ENCODE assay signal across 11 cellular contexts in the genomic region with DNA sequence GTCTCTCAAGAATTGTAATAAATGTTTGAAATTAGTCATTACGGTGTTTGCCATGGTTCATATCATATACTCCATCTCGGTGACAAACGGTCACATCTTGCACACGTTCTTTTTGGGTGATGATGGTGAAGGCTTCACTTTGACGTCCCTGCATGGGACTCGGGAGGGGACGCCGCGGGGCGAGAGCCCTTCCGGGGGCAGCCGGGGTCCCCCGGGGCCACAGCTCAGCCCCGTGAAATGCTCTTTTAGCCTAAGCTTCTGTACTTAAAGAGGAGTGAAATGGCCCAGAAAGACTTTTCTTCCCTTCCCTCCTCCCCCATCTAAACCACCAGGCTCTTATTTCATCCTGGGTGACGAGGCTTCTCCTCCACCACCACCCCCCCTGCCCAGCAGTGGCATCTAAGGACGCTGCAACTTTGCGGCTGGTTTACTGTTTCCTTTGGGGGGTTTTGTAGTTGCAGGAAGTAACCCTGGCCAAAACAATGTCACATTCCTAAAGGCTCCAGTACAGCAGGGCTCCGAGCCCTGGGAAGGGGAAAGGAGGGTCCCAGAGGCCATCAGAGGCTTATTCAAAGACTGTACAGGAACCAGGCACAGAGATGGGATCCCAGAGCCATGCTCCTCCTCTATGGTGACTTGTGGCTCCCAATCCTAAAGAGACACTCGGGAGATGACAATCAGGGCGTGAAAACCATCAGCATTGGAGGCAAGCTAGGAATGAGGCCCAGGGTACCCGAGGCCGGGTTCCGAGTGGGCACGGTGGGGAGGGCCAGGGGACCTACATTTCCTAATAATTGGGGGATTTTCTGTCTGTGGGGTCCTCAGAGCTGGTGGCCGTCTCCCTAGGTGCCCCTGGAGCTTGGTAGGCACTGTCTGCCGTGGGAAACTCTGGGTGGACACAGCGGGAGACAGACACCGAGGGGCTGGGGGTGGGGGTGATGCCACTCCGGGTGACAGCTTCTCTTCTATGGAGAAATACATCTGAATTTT.
A peak's percentile ranks its signal among the peaks of the same experiment; 100 is the strongest.
DNase-seq lines count a peak whose midpoint lies in the region; ATAC-seq and TF ChIP-seq lines count a peak whose summit lies in the region.
"Had no signal": no experiment of that assay in that cellular context is flagged by ENCODE, and none has a peak within 500 bp of the region (broad histone marks: within the 10 kb centered on the region; RNA-seq: fewer than 3 reads in every experiment).

No MANE protein-coding gene starts in this region.

- H3K4me2 ChIP-seq in SK-N-SH (no peak overlapping the region), osteoblast (ENCODE audit: insufficient read depth, low read length) (peak overlapping the region; percentile 72)
- H3K4me2 ChIP-seq: A549 had no signal

- H3K4me1 ChIP-seq in SK-N-SH (ENCODE audit: control insufficient read depth in 1 of 2, insufficient read depth in 2 of 2, low read depth in 1 of 2, low read length in 1 of 2), result peaks cover 0 to 17% of the 10 kb centered on the region in 2 experiments; a peak in 1 of 4 replicates
- H3K4me1 ChIP-seq in osteoblast (ENCODE audit: insufficient read depth, low read length), result peaks cover 18% of the 10 kb centered on the region
- no peaks in the 10 kb centered on the region for H3K4me1 ChIP-seq in upper lobe of right lung
- H3K4me1 ChIP-seq: A549, lower lobe of right lung had no signal

- TF ChIP-seq EP300 in SK-N-SH (IDR thresholded peaks at IDR 0.05; ENCODE audit: borderline replicate concordance in 1 of 2, low read depth in 1 of 2, low read length in 1 of 2), result no peak

- CTCF ChIA-PET in SK-N-SH (lab: Yijun Ruan, JAX), result interaction anchor here (0.7 to 3.3 kb wide), 10 partner anchors 9 to 367 kb away, joined by 3 to 10 read pairs (median 6); no protein-coding TSS in a partner anchor

- H3K9me3 ChIP-seq in SK-N-SH (no peaks in the 10 kb centered on the region), osteoblast (ENCODE audit: low read depth, low read length) (no peaks in the 10 kb centered on the region), upper lobe of right lung (no peaks in the 10 kb centered on the region)
- H3K9me3 ChIP-seq: lower lobe of right lung had no signal

- intact Hi-C loops in upper lobe of right lung (cut with DNase I), result no loop called here

- H3F3A ChIP-seq in SK-N-SH (replicated peaks; ENCODE audit: insufficient read depth), result no peaks in the 10 kb centered on the region

- TF ChIP-seq CTCF in SK-N-SH (IDR thresholded peaks at IDR 0.05) (no peak), osteoblast (IDR thresholded peaks at IDR 0.05; ENCODE audit: extremely low read depth, low read depth, low read length) (no peak), upper lobe of right lung (IDR thresholded peaks at IDR 0.05) (no peak)

- DNase-seq in SK-N-SH, result no peak
- DNase-seq in activated naive CD4-positive, alpha-beta T cell treated with Interleukin-2 at 50 U/mL for 16 hours, result peak; percentile 64
- DNase-seq in osteoblast (ENCODE audit: insufficient read length, low spot score, missing footprints), result peak; percentile 78
- DNase-seq in upper lobe of right lung, result peak; percentile 13
- DNase-seq in cerebellar cortex (ENCODE audit: low spot score), result no peak
- no peak for DNase-seq in AG20443 (ENCODE audit: low spot score)
- DNase-seq: lower lobe of right lung, NCI-H1930 had no signal

- H4K20me1 ChIP-seq in SK-N-SH (ENCODE audit: insufficient read depth) (no peaks in the 10 kb centered on the region), osteoblast (ENCODE audit: insufficient read depth, low read length) (no peaks in the 10 kb centered on the region)

- no peak overlapping the region for H2AFZ ChIP-seq in SK-N-SH (ENCODE audit: low read depth)
- H2AFZ ChIP-seq in osteoblast (ENCODE audit: low read length), result peak overlapping the region; percentile 44

- ATAC-seq in SK-N-SH treated with all-trans-retinoic acid at 6 μM for 48 hours (peak; percentile 21; the same call in 1 of the 3 replicates), upper lobe of right lung (no peak), HG03521 (IDR thresholded peaks at IDR 0.05; ENCODE audit: unreplicated experiment) (no peak)

- 47% methylated on average over 24 of the region's 29 CpGs for WGBS in SK-N-SH (ENCODE audit: low lambda C conversion rate)

- H3K36me3 ChIP-seq in SK-N-SH (replicated peaks in 1 of 2; ENCODE audit: control insufficient read depth in 1 of 2, insufficient read depth in 2 of 2, low read length in 1 of 2) (no peaks in the 10 kb centered on the region), osteoblast (ENCODE audit: insufficient read depth, low read length) (no peaks in the 10 kb centered on the region), upper lobe of right lung (no peaks in the 10 kb centered on the region)
- H3K36me3 ChIP-seq: lower lobe of right lung had no signal

- no peak overlapping the region for H3K9ac ChIP-seq in SK-N-SH

- H3K27ac ChIP-seq in SK-N-SH (ENCODE audit: low read depth in 2 of 2, low read length in 1 of 2) (no peak overlapping the region), osteoblast (ENCODE audit: low read depth, low read length) (no peak overlapping the region), upper lobe of right lung (no peak overlapping the region)
- H3K27ac ChIP-seq: A549, lower lobe of right lung had no signal

- no peak overlapping the region for H3K4me3 ChIP-seq in SK-N-SH (ENCODE audit: low read depth in 2 of 2, low read length in 1 of 2)
- H3K4me3 ChIP-seq in osteoblast (ENCODE audit: insufficient read depth, low read length), result peak overlapping the region; percentile 43
- no peak overlapping the region for H3K4me3 ChIP-seq in upper lobe of right lung
- H3K4me3 ChIP-seq: A549, lower lobe of right lung had no signal

- no peaks in the 10 kb centered on the region for H3K9me2 ChIP-seq in SK-N-SH

- H3K79me2 ChIP-seq in SK-N-SH (ENCODE audit: insufficient read depth), result no peaks in the 10 kb centered on the region
- no peaks in the 10 kb centered on the region for H3K79me2 ChIP-seq in osteoblast (ENCODE audit: insufficient read depth, low read length)

- no peak for TF ChIP-seq RAD21 in SK-N-SH (IDR thresholded peaks at IDR 0.05; ENCODE audit: low read length)

- 0 out of 2 replicates have a peak, but pooled peaks cover 8% of the 10 kb centered on the region for H3K27me3 ChIP-seq in SK-N-SH (ENCODE audit: insufficient read depth)
- peaks cover 30% of the 10 kb centered on the region for H3K27me3 ChIP-seq in osteoblast (ENCODE audit: insufficient read depth, low read length)
- H3K27me3 ChIP-seq in upper lobe of right lung, result peaks cover 11% of the 10 kb centered on the region

- POLR2A ChIA-PET in SK-N-SH (lab: Yijun Ruan, JAX), result no interaction called here

TF ChIP-seq in SK-N-SH treated with all-trans-retinoic acid at 6 μM for 48 hours, 23 proteins besides CTCF, POLR2A, EP300 and RAD21:
- no peak for TF ChIP-seq TOX (CRISPR knock-in tag; IDR thresholded peaks at IDR 0.05; ENCODE audit: borderline replicate concordance)

TF ChIP-seq in SK-N-SH, 30 proteins besides CTCF, POLR2A, EP300 and RAD21:
- TF ChIP-seq, protein P1, sequence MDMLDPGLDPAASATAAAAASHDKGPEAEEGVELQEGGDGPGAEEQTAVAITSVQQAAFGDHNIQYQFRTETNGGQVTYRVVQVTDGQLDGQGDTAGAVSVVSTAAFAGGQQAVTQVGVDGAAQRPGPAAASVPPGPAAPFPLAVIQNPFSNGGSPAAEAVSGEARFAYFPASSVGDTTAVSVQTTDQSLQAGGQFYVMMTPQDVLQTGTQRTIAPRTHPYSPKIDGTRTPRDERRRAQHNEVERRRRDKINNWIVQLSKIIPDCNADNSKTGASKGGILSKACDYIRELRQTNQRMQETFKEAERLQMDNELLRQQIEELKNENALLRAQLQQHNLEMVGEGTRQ (IDR thresholded peaks at IDR 0.05; ENCODE audit: borderline replicate concordance, low read depth, low read length), result no peak
- TF ChIP-seq JUND (IDR thresholded peaks at IDR 0.05), result no peak
- no peak for TF ChIP-seq RFX5 (IDR thresholded peaks at IDR 0.05; ENCODE audit: low read length)
- no peak for TF ChIP-seq SIN3A (IDR thresholded peaks at IDR 0.05; ENCODE audit: borderline replicate concordance, low read depth, low read length)
- TF ChIP-seq RXRA (IDR thresholded peaks at IDR 0.05; ENCODE audit: borderline replicate concordance, low read depth), result no peak
- TF ChIP-seq NFIC (IDR thresholded peaks at IDR 0.05; ENCODE audit: borderline replicate concordance), result no peak
- TF ChIP-seq RCOR1 (IDR thresholded peaks at IDR 0.05; ENCODE audit: low read length), result no peak
- TF ChIP-seq MEF2A (IDR thresholded peaks at IDR 0.05; ENCODE audit: borderline replicate concordance, low read depth), result no peak
- TF ChIP-seq FOSL2 (IDR thresholded peaks at IDR 0.05; ENCODE audit: borderline replicate concordance, low read depth), result no peak
- TF ChIP-seq, protein P2, sequence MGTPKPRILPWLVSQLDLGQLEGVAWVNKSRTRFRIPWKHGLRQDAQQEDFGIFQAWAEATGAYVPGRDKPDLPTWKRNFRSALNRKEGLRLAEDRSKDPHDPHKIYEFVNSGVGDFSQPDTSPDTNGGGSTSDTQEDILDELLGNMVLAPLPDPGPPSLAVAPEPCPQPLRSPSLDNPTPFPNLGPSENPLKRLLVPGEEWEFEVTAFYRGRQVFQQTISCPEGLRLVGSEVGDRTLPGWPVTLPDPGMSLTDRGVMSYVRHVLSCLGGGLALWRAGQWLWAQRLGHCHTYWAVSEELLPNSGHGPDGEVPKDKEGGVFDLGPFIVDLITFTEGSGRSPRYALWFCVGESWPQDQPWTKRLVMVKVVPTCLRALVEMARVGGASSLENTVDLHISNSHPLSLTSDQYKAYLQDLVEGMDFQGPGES (IDR thresholded peaks at IDR 0.05; ENCODE audit: low read depth, low read length), result no peak
- TF ChIP-seq SMC3 (IDR thresholded peaks at IDR 0.05; ENCODE audit: low read depth, low read length), result no peak
- TF ChIP-seq CHD2 (IDR thresholded peaks at IDR 0.05; ENCODE audit: low read length, partially characterized antibody), result no peak

Comparison
In these comparisons a context has a peak if more than half of its experiments do, and no peak if none do; other contexts are left out.
1. DNase-seq: peak in activated naive CD4-positive, alpha-beta T cell treated with Interleukin-2 at 50 U/mL for 16 hours (single experiment), osteoblast (single experiment) and upper lobe of right lung (single experiment); none in SK-N-SH (single experiment), cerebellar cortex (single experiment) and AG20443 (single experiment).